In genomic region chr3:197297476-197298340, GRCh38 we compare ENCODE assay signal across 8 cellular contexts. TPM values are rescaled to one million over a fixed set of nuclear protein-coding genes. Genes with fewer than 3 reads are reported as not detected.
DNase-seq lines count a peak whose midpoint lies in the region; ATAC-seq and TF ChIP-seq lines count a peak whose summit lies in the region.

No MANE protein-coding gene starts in this region.

- TF ChIP-seq POLR2A in GM19099 (IDR thresholded peaks at IDR 0.05; ENCODE audit: extremely low read depth, insufficient read length, low read depth) = peak; percentile 46

- intact Hi-C loops in left colon (cut with DNase I, micrococcal nuclease) = no loop called here

- ATAC-seq in HG03354 (IDR thresholded peaks at IDR 0.05; ENCODE audit: poor library complexity, severe bottlenecking, unreplicated experiment) (peak; percentile 72), left colon (peak; percentile 77)

- H3K4me3 ChIP-seq in choroid plexus epithelial cell (ENCODE audit: low read depth, low read length) = peak overlapping the region; percentile 92

- TF ChIP-seq CTCF in choroid plexus epithelial cell (conservative IDR thresholded peaks at IDR 0.05; ENCODE audit: low read depth, low read length) = no peak

- DNase-seq in AG20443 (ENCODE audit: low spot score) (peak; percentile 95), NCI-H345 treated with DMSO at 0.1 percent for 48 hours (lab: John Stamatoyannopoulos, UW; ENCODE audit: unreplicated experiment) (peak; percentile 90), choroid plexus epithelial cell (ENCODE audit: low read depth) (peak; percentile 88), left colon (peak; percentile 90 to 92)
- peak; percentile 85 for DNase-seq in activated CD4-positive, alpha-beta T cell treated with anti-CD3 and anti-CD28 coated beads for 24 hours (ENCODE audit: low read depth in 2 of 2)
- DNase-seq in stimulated activated CD4-positive, alpha-beta T cell treated with anti-CD3 and anti-CD28 coated beads, Interleukin-1b, Interleukin-23, amount 100 ng/mL, for 4 hours (ENCODE audit: low read depth in 2 of 2) = peak; percentile 83

RNA-seq across cellular contexts. Expression of gene DLG1, which starts 0.7 kb away (rescaled TPM):
- total RNA-seq in left colon = 100 to 1,000 TPM; 129 to 145 TPM

Comparison
In these comparisons a context has a peak if more than half of its experiments do, and no peak if none do; other contexts are left out.
1. Peak in every context shown above with its lines: DNase-seq, ATAC-seq and H3K4me3 ChIP-seq.